Comparison of ENCODE assay signal across 9 cellular contexts in the genomic region with DNA sequence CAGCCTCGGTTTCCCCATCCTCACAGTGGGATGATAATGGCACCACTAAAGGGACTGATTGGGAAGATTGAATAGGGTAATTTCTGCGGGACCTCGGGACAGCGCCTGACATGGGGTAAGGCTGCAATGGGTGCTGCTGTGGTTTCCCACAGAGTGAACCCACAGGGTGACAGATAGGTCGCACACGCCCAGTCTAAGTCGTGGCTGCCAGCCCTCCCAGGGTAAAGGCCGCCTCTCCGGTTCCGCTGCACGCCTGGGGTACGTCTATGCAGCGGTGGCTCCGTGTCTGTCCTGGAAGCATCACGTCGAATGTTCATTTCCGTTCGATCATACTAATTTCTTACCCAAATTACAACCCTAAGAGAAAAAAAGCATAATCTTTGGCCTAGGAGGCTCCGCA. TPM values are rescaled to one million over a fixed set of nuclear protein-coding genes. Genes with fewer than 3 reads are reported as not detected.
DNase-seq lines count a peak whose midpoint lies in the region; ATAC-seq, FAIRE-seq and TF ChIP-seq lines count a peak whose summit lies in the region.
"Had no signal": no experiment of that assay in that cellular context is flagged by ENCODE, and none has a peak within 500 bp of the region (broad histone marks: within the 10 kb centered on the region; RNA-seq: fewer than 3 reads in every experiment).

No MANE protein-coding gene starts in this region.

- peaks cover under 1% of the 10 kb centered on the region; the same call in 1 of the 2 replicates for H3F3A ChIP-seq in DOHH2 (ENCODE audit: control insufficient read depth, insufficient read depth)

- no peak overlapping the region for H3K27ac ChIP-seq in DOHH2 (ENCODE audit: low read depth, low read length)
- no peak overlapping the region for H3K27ac ChIP-seq in Peyer's patch
- H3K27ac ChIP-seq in effector memory CD4-positive, alpha-beta T cell (ENCODE audit: insufficient read depth, low read length, poor library complexity, severe bottlenecking): no peak overlapping the region
- no peak overlapping the region for H3K27ac ChIP-seq in foreskin keratinocyte

- no peaks in the 10 kb centered on the region for H3K9me3 Mint-ChIP-seq in osteocyte (ENCODE audit: unreplicated experiment)

- TF ChIP-seq CTCF in DOHH2 (IDR thresholded peaks at IDR 0.05; ENCODE audit: low read depth, low read length, poor library complexity, severe bottlenecking) (no peak), Peyer's patch (IDR thresholded peaks at IDR 0.05) (no peak), osteocyte (IDR thresholded peaks at IDR 0.05) (no peak), foreskin keratinocyte (conservative IDR thresholded peaks at IDR 0.05) (no peak)

- H3K4me1 ChIP-seq in DOHH2 (ENCODE audit: control insufficient read depth, low read length) (peaks cover 42% of the 10 kb centered on the region), Peyer's patch (peaks cover 0 to 26% (median 11%) of the 10 kb centered on the region in 4 donors), foreskin keratinocyte (no peaks in the 10 kb centered on the region)
- peaks cover 18% of the 10 kb centered on the region for H3K4me1 ChIP-seq in effector memory CD4-positive, alpha-beta T cell (ENCODE audit: control insufficient read depth, insufficient read depth, low read length, poor library complexity, severe bottlenecking)

- peak overlapping the region; percentile 83 for H3K4me2 ChIP-seq in DOHH2 (ENCODE audit: low read length)

- H3K9me2 ChIP-seq in DOHH2 (replicated peaks; ENCODE audit: control insufficient read depth, low read length): no peaks in the 10 kb centered on the region

- peak overlapping the region; percentile 68 for H3K4me3 ChIP-seq in DOHH2 (ENCODE audit: low read length)
- peak overlapping the region; percentile 17 to 52 (median 51) for H3K4me3 ChIP-seq in Peyer's patch
- peak overlapping the region; percentile 53 for H3K4me3 ChIP-seq in effector memory CD4-positive, alpha-beta T cell (ENCODE audit: insufficient read depth, low read depth, low read length, poor library complexity, severe bottlenecking)

- no peaks in the 10 kb centered on the region for H3K36me3 Mint-ChIP-seq in osteocyte (ENCODE audit: unreplicated experiment)

- H3K79me2 ChIP-seq in DOHH2 (ENCODE audit: control insufficient read depth, low read length): peaks cover 12% of the 10 kb centered on the region

- peak overlapping the region; percentile 53 for H3K4me3 Mint-ChIP-seq in osteocyte (ENCODE audit: unreplicated experiment)

- peaks cover 43% of the 10 kb centered on the region for H3K27me3 Mint-ChIP-seq in osteocyte (ENCODE audit: unreplicated experiment)

- no peak for TF ChIP-seq POLR2A in Peyer's patch (IDR thresholded peaks at IDR 0.05)

- DNase-seq in Peyer's patch (no peak), osteocyte (ENCODE audit: extremely low spot score, unreplicated experiment) (no peak), activated gamma-delta T cell treated with Interleukin-2 at 50 U/mL for 16 hours (no peak), putamen (ENCODE audit: low spot score) (no peak), GM19239 (ENCODE audit: insufficient read length, low spot score) (no peak), foreskin keratinocyte (no peak)
- peak in 2 of 3 donors; percentile 11 to 28 for DNase-seq in effector memory CD4-positive, alpha-beta T cell

- H4K20me1 ChIP-seq in DOHH2 (ENCODE audit: control insufficient read depth, insufficient read depth, low read depth, low read length): 0 out of 2 replicates have a peak, but pooled peaks cover 2% of the 10 kb centered on the region

- H3K4me1 Mint-ChIP-seq in osteocyte (ENCODE audit: unreplicated experiment): peaks cover 22% of the 10 kb centered on the region

- no peaks in the 10 kb centered on the region for H3K9me3 ChIP-seq in DOHH2 (ENCODE audit: control insufficient read depth, insufficient read depth, low read length)
- no peaks in the 10 kb centered on the region for H3K9me3 ChIP-seq in Peyer's patch
- H3K9me3 ChIP-seq in effector memory CD4-positive, alpha-beta T cell (ENCODE audit: control insufficient read depth, low read length): no peaks in the 10 kb centered on the region

- FAIRE-seq in GM19239 (lab: Jason Lieb, UNC): no peak
- FAIRE-seq: endometrium had no signal

- no peak overlapping the region for H3K27ac Mint-ChIP-seq in osteocyte (ENCODE audit: unreplicated experiment)

- H3K27me3 ChIP-seq in DOHH2 (ENCODE audit: control insufficient read depth, low read length) (peaks cover 46% of the 10 kb centered on the region), Peyer's patch (peaks cover 0 to 15% of the 10 kb centered on the region in 2 donors), foreskin keratinocyte (peaks cover 63% of the 10 kb centered on the region)
- peaks cover 16% of the 10 kb centered on the region for H3K27me3 ChIP-seq in effector memory CD4-positive, alpha-beta T cell (replicated peaks; ENCODE audit: control insufficient read depth, insufficient read depth, low read length, poor library complexity, severe bottlenecking)

- H3K36me3 ChIP-seq in DOHH2 (ENCODE audit: control insufficient read depth, low read length) (no peaks in the 10 kb centered on the region), Peyer's patch (no peaks in the 10 kb centered on the region)
- H3K36me3 ChIP-seq in effector memory CD4-positive, alpha-beta T cell (ENCODE audit: control insufficient read depth, insufficient read depth, low read length): no peaks in the 10 kb centered on the region

- no peak for ATAC-seq in foreskin keratinocyte

RNA-seq across cellular contexts. Expression of a gene that starts 0.6 kb away (rescaled TPM):
- total RNA-seq in Peyer's patch (not detected), osteocyte (0.48 and 0.68 TPM in 2 replicates), foreskin keratinocyte (not detected in 2 replicates)
- not detected in 2 replicates for polyA plus RNA-seq in foreskin keratinocyte

RNA-seq across cellular contexts. Expression of a gene that starts 4.0 kb away (rescaled TPM):
- 10 to 100 TPM in 2 of 4 donors, 1 to 10 TPM in 2; 8.9 to 26.4 (median 9.9) TPM for total RNA-seq in Peyer's patch
- total RNA-seq in osteocyte: 11.3 and 12.7 TPM in 2 replicates
- total RNA-seq in foreskin keratinocyte: 12.5 and 13.0 TPM in 2 replicates
- 11.6 and 12.9 TPM in 2 replicates for polyA plus RNA-seq in foreskin keratinocyte

RNA-seq across cellular contexts. Expression of a gene that starts 55.9 kb away (rescaled TPM):
- total RNA-seq in Peyer's patch: 100 to 1,000 TPM in 1 of 4 donors, 10 to 100 TPM in 3; 49.7 to 106 (median 63.0) TPM
- total RNA-seq in osteocyte: 53.6 and 54.4 TPM in 2 replicates
- 29.3 and 36.5 TPM in 2 replicates for total RNA-seq in foreskin keratinocyte
- 8.6 and 9.4 TPM in 2 replicates for polyA plus RNA-seq in foreskin keratinocyte

Comparison
In these comparisons a context has a peak if more than half of its experiments do, and no peak if none do; other contexts are left out.
1. DNase-seq: peak in effector memory CD4-positive, alpha-beta T cell (2 of 3); none in Peyer's patch (0 of 3), osteocyte (single experiment), activated gamma-delta T cell treated with Interleukin-2 at 50 U/mL for 16 hours (single experiment), putamen (single experiment), GM19239 (single experiment) and foreskin keratinocyte (0 of 2).
2. Peak in every context shown above with its lines, with median percentiles within 50 percentile points of each other: H3K4me3 ChIP-seq.